ENCODE assay signal across 19 cellular contexts in genomic region chr2:54499666-54500065, GRCh38. TPM values are rescaled to one million over a fixed set of nuclear protein-coding genes. Genes with fewer than 3 reads are reported as not detected.
DNase-seq lines count a peak whose midpoint lies in the region; ATAC-seq and TF ChIP-seq lines count a peak whose summit lies in the region.
"Had no signal": no experiment of that assay in that cellular context is flagged by ENCODE, and none has a peak within 500 bp of the region (broad histone marks: within the 10 kb centered on the region; RNA-seq: fewer than 3 reads in every experiment).

No MANE protein-coding gene starts in this region.

- no peaks in the 10 kb centered on the region for H3K4me1 Mint-ChIP-seq in effector memory CD8-positive, alpha-beta T cell (ENCODE audit: low read depth in 2 of 2)
- H3K4me1 Mint-ChIP-seq: CD8-positive, alpha-beta memory T cell had no signal

- ATAC-seq in effector memory CD8-positive, alpha-beta T cell (replicated peaks), result no peak
- ATAC-seq in GM21423 (IDR thresholded peaks at IDR 0.05; ENCODE audit: unreplicated experiment), result no peak
- ATAC-seq: activated naive CD8-positive, alpha-beta T cell treated with anti-CD3 and anti-CD28 coated beads, Interleukin-2, amount 50 U/mL, for 24 hours; body of pancreas; Panc1 had no signal

- H3K9ac ChIP-seq in colonic mucosa (ENCODE audit: low read depth in 2 of 2, low read length in 2 of 2), result no peak overlapping the region

- H3K27ac ChIP-seq in colonic mucosa (no peak overlapping the region), tibial nerve (peak overlapping the region in 3 of 4 donors; percentile 15 to 61 (median 49))
- H3K27ac ChIP-seq: neutrophil had no signal

- H3K4me3 Mint-ChIP-seq in effector memory CD8-positive, alpha-beta T cell, result no peak overlapping the region
- H3K4me3 Mint-ChIP-seq: activated naive CD8-positive, alpha-beta T cell treated with anti-CD3 and anti-CD28 coated beads, Interleukin-2, amount 50 U/mL, for 24 hours; CD8-positive, alpha-beta memory T cell had no signal

- H3K27me3 ChIP-seq in colonic mucosa, result no peaks in the 10 kb centered on the region
- H3K27me3 ChIP-seq in tibial nerve, result no peaks in the 10 kb centered on the region
- H3K27me3 ChIP-seq in HAP-1 (ENCODE audit: low read depth), result no peaks in the 10 kb centered on the region
- H3K27me3 ChIP-seq: body of pancreas, neutrophil had no signal

- TF ChIP-seq CTCF in colonic mucosa (IDR thresholded peaks at IDR 0.05) (no peak), fibroblast of villous mesenchyme (IDR thresholded peaks at IDR 0.05; ENCODE audit: insufficient read depth, low read depth, low read length) (no peak), tibial nerve (IDR thresholded peaks at IDR 0.05) (no peak)

- H3K4me3 ChIP-seq in colonic mucosa (no peak overlapping the region), fibroblast of villous mesenchyme (ENCODE audit: low read depth, low read length) (no peak overlapping the region), tibial nerve (no peak overlapping the region), HAP-1 (no peak overlapping the region)
- H3K4me3 ChIP-seq: body of pancreas had no signal

- 14 to 20% methylated on average over 2 of the region's 2 CpGs for WGBS in tibial nerve, 2 donors

- no peak overlapping the region for H3K27ac Mint-ChIP-seq in effector memory CD8-positive, alpha-beta T cell
- H3K27ac Mint-ChIP-seq: activated naive CD8-positive, alpha-beta T cell treated with anti-CD3 and anti-CD28 coated beads, Interleukin-2, amount 50 U/mL, for 24 hours had no signal

- no peaks in the 10 kb centered on the region for H3K36me3 Mint-ChIP-seq in effector memory CD8-positive, alpha-beta T cell (ENCODE audit: insufficient read depth)
- H3K36me3 Mint-ChIP-seq: CD8-positive, alpha-beta memory T cell had no signal

- TF ChIP-seq POLR2A in tibial nerve (IDR thresholded peaks at IDR 0.05), result no peak

- H3K36me3 ChIP-seq in colonic mucosa, result no peaks in the 10 kb centered on the region
- no peaks in the 10 kb centered on the region for H3K36me3 ChIP-seq in tibial nerve
- H3K36me3 ChIP-seq in HAP-1 (replicated peaks), result no peaks in the 10 kb centered on the region
- H3K36me3 ChIP-seq: neutrophil had no signal

- in situ Hi-C loops in HAP-1 (cut with MboI; ENCODE audit: low sequenced_read_pairs), result no loop called here

- DNase-seq in colonic mucosa (peak; percentile 32), fibroblast of villous mesenchyme (ENCODE audit: low read depth) (peak; percentile 77), mucosa of gallbladder (ENCODE audit: low spot score) (peak; percentile 40), tibial nerve (ENCODE audit: low spot score in 2 of 2) (peak in 1 of 2 donors; percentile 79), HAP-1 (ENCODE audit: low spot score in 2 of 2) (no peak), nucleus accumbens (lab: John Stamatoyannopoulos, UW) (no peak)
- no peak for DNase-seq in effector memory CD8-positive, alpha-beta T cell
- DNase-seq: activated CD4-positive, alpha-beta T cell treated with anti-CD3 and anti-CD28 coated beads, Interleukin-2, amount 50 U/mL, for 4 hours; activated effector memory CD4-positive, alpha-beta T cell treated with Interleukin-2 at 50 U/mL for 16 hours; activated naive CD8-positive, alpha-beta T cell treated with anti-CD3 and anti-CD28 coated beads, Interleukin-2, amount 50 U/mL, for 24 hours; CD8-positive, alpha-beta memory T cell; cortex of kidney; GOT3; NCI-H1694 treated with DMSO at 0.1 percent for 48 hours; stimulated activated CD4-positive, alpha-beta T cell treated with anti-CD3 and anti-CD28 coated beads, Interleukin-15, amount 100 ng/mL, for 24 hours had no signal

- no peaks in the 10 kb centered on the region for H3K9me3 Mint-ChIP-seq in effector memory CD8-positive, alpha-beta T cell
- H3K9me3 Mint-ChIP-seq: activated naive CD8-positive, alpha-beta T cell treated with anti-CD3 and anti-CD28 coated beads, Interleukin-2, amount 50 U/mL, for 24 hours; CD8-positive, alpha-beta memory T cell had no signal

- peak in 1 of 2 donors; percentile 46 for TF ChIP-seq EP300 in tibial nerve (IDR thresholded peaks at IDR 0.05)

- H3K9me3 ChIP-seq in colonic mucosa (no peaks in the 10 kb centered on the region), tibial nerve (no peaks in the 10 kb centered on the region), HAP-1 (no peaks in the 10 kb centered on the region)
- H3K9me3 ChIP-seq: body of pancreas, neutrophil had no signal

- intact Hi-C loops in colonic mucosa (cut with DNase I), result loop anchor here (10.0 kb wide), 1 partner anchor 395 kb away; no protein-coding TSS in a partner anchor

- H3K4me1 ChIP-seq in colonic mucosa (peaks cover 6% of the 10 kb centered on the region), tibial nerve (peaks cover 4 to 98% (median 60%) of the 10 kb centered on the region in 4 donors), HAP-1 (peaks cover 6% of the 10 kb centered on the region; the same call in 1 of the 2 replicates)

- H3K27me3 Mint-ChIP-seq in effector memory CD8-positive, alpha-beta T cell, result peaks cover 6 to 21% of the 10 kb centered on the region in 2 donors

RNA-seq across cellular contexts. Expression of gene SPTBN1, which starts 43.5 kb away (rescaled TPM):
- 100 to 1,000 TPM; 325 to 338 TPM for total RNA-seq in colonic mucosa
- total RNA-seq in fibroblast of villous mesenchyme, result 181 and 200 TPM in 2 replicates
- 433 TPM for total RNA-seq in mucosa of gallbladder
- 100 to 1,000 TPM; 670 to 967 (median 890) TPM for total RNA-seq in tibial nerve

Comparison
In these comparisons a context has a peak if more than half of its experiments do, and no peak if none do; other contexts are left out.
1. DNase-seq: peak in colonic mucosa (single experiment), fibroblast of villous mesenchyme (single experiment) and mucosa of gallbladder (single experiment); none in HAP-1 (0 of 2), effector memory CD8-positive, alpha-beta T cell (0 of 3) and nucleus accumbens (0 of 56).